In genomic region chr2:179591690-179592089, GRCh38 we compare ENCODE assay signal across 24 cellular contexts.
"Had no signal": no experiment of that assay in that cellular context is flagged by ENCODE, and none has a peak within 500 bp of the region (broad histone marks: within the 10 kb centered on the region; RNA-seq: fewer than 3 reads in every experiment).

No MANE protein-coding gene starts in this region.

- H3K27ac Mint-ChIP-seq: activated CD4-positive, alpha-beta T cell treated with anti-CD3 and anti-CD28 coated beads, Interleukin-2, amount 10 ng/mL, durations not matched to agents 7 days and 5 days; activated CD8-positive, alpha-beta memory T cell treated with anti-CD3 and anti-CD28 coated beads, Interleukin-2, amount 10 ng/mL, durations not matched to agents 7 days and 5 days; activated CD8-positive, alpha-beta T cell treated with anti-CD3 and anti-CD28 coated beads for 36 hours; activated naive CD4-positive, alpha-beta T cell treated with anti-CD3 and anti-CD28 coated beads, Interleukin-2, amount 10 ng/mL, durations not matched to agents 7 days and 5 days; memory B cell; naive B cell; progenitor cell of endocrine pancreas; stimulated activated naive CD8-positive, alpha-beta T cell treated with anti-CD3 and anti-CD28 coated beads, Interleukin-15, amount 100 ng/mL, for 72 hours; T-helper 2 cell treated with Interferon-gamma antibody and Interleukin-4, amounts not matched to agents 5 μg/mL and 100 μg/mL, for 36 hours had no signal

- H3K4me3 ChIP-seq: mucosa of descending colon, sigmoid colon, tibial artery had no signal

- H3K27ac ChIP-seq: sigmoid colon, tibial artery, VCaP had no signal

- H3K27me3 ChIP-seq: sigmoid colon, tibial artery had no signal

- H3K36me3 Mint-ChIP-seq: activated CD8-positive, alpha-beta memory T cell treated with anti-CD3 and anti-CD28 coated beads, Interleukin-2, amount 10 ng/mL, durations not matched to agents 7 days and 5 days; activated naive CD4-positive, alpha-beta T cell treated with anti-CD3 and anti-CD28 coated beads, Interleukin-2, amount 10 ng/mL, durations not matched to agents 7 days and 5 days; memory B cell; naive B cell had no signal

- H3K27me3 Mint-ChIP-seq: activated CD4-positive, alpha-beta T cell treated with anti-CD3 and anti-CD28 coated beads, Interleukin-2, amount 10 ng/mL, durations not matched to agents 7 days and 5 days; activated CD8-positive, alpha-beta memory T cell treated with anti-CD3 and anti-CD28 coated beads, Interleukin-2, amount 10 ng/mL, durations not matched to agents 7 days and 5 days; activated naive CD4-positive, alpha-beta T cell treated with anti-CD3 and anti-CD28 coated beads, Interleukin-2, amount 10 ng/mL, durations not matched to agents 7 days and 5 days; progenitor cell of endocrine pancreas had no signal

- H3K9me3 Mint-ChIP-seq: activated CD4-positive, alpha-beta T cell treated with anti-CD3 and anti-CD28 coated beads, Interleukin-2, amount 10 ng/mL, durations not matched to agents 7 days and 5 days; activated CD8-positive, alpha-beta T cell treated with anti-CD3 and anti-CD28 coated beads for 36 hours; activated naive CD4-positive, alpha-beta T cell treated with anti-CD3 and anti-CD28 coated beads, Interleukin-2, amount 10 ng/mL, durations not matched to agents 7 days and 5 days; memory B cell; neural crest cell; T-helper 2 cell treated with Interferon-gamma antibody and Interleukin-4, amounts not matched to agents 5 μg/mL and 100 μg/mL, for 36 hours had no signal

- DNase-seq: activated CD4-positive, alpha-beta T cell treated with anti-CD3 and anti-CD28 coated beads, Interleukin-2, amount 10 ng/mL, durations not matched to agents 7 days and 5 days; activated CD4-positive, CD25-positive, alpha-beta regulatory T cell treated with anti-CD3 and anti-CD28 coated beads, Interleukin-2, amount 50 U/mL, for 72 hours; activated CD8-positive, alpha-beta memory T cell treated with anti-CD3 and anti-CD28 coated beads, Interleukin-2, amount 10 ng/mL, durations not matched to agents 7 days and 5 days; activated CD8-positive, alpha-beta T cell treated with anti-CD3 and anti-CD28 coated beads for 36 hours; activated effector memory CD4-positive, alpha-beta T cell treated with anti-CD3 and anti-CD28 coated beads, Interleukin-2, amount 50 U/mL, for 16 hours; activated naive CD4-positive, alpha-beta T cell treated with anti-CD3 and anti-CD28 coated beads, Interleukin-2, amount 10 ng/mL, durations not matched to agents 7 days and 5 days; activated T-cell treated with anti-CD3 and anti-CD28 coated beads for 4 hours; amygdala; cerebellar nuclear complex; cortex of kidney; left colon; mucosa of descending colon; naive B cell; occipital lobe; retina; sigmoid colon; stimulated activated CD4-positive, alpha-beta T cell treated with anti-CD3 and anti-CD28 coated beads, Interleukin-12 subunit alpha, Interleukin-12 subunit beta, amount 100 ng/mL, for 4 hours; stimulated activated naive CD8-positive, alpha-beta T cell treated with anti-CD3 and anti-CD28 coated beads, Interleukin-15, amount 100 ng/mL, for 72 hours; tibial artery had no signal

- ATAC-seq: activated CD8-positive, alpha-beta memory T cell treated with anti-CD3 and anti-CD28 coated beads, Interleukin-2, amount 10 ng/mL, durations not matched to agents 7 days and 5 days; activated CD8-positive, alpha-beta T cell treated with anti-CD3 and anti-CD28 coated beads for 36 hours; left colon; mucosa of descending colon; stimulated activated naive CD8-positive, alpha-beta T cell treated with anti-CD3 and anti-CD28 coated beads, Interleukin-15, amount 100 ng/mL, for 72 hours had no signal

- H3K9me3 ChIP-seq: mucosa of descending colon, sigmoid colon, tibial artery had no signal

- H3K4me3 Mint-ChIP-seq: activated CD4-positive, alpha-beta T cell treated with anti-CD3 and anti-CD28 coated beads, Interleukin-2, amount 10 ng/mL, durations not matched to agents 7 days and 5 days; activated CD8-positive, alpha-beta memory T cell treated with anti-CD3 and anti-CD28 coated beads, Interleukin-2, amount 10 ng/mL, durations not matched to agents 7 days and 5 days; activated CD8-positive, alpha-beta T cell treated with anti-CD3 and anti-CD28 coated beads for 36 hours; activated naive CD4-positive, alpha-beta T cell treated with anti-CD3 and anti-CD28 coated beads, Interleukin-2, amount 10 ng/mL, durations not matched to agents 7 days and 5 days; memory B cell; naive B cell; neural crest cell; stimulated activated naive CD8-positive, alpha-beta T cell treated with anti-CD3 and anti-CD28 coated beads, Interleukin-15, amount 100 ng/mL, for 72 hours; T-helper 2 cell treated with Interferon-gamma antibody and Interleukin-4, amounts not matched to agents 5 μg/mL and 100 μg/mL, for 36 hours had no signal

- H3K4me1 Mint-ChIP-seq: activated CD4-positive, alpha-beta T cell treated with anti-CD3 and anti-CD28 coated beads, Interleukin-2, amount 10 ng/mL, durations not matched to agents 7 days and 5 days; activated CD8-positive, alpha-beta memory T cell treated with anti-CD3 and anti-CD28 coated beads, Interleukin-2, amount 10 ng/mL, durations not matched to agents 7 days and 5 days; activated naive CD4-positive, alpha-beta T cell treated with anti-CD3 and anti-CD28 coated beads, Interleukin-2, amount 10 ng/mL, durations not matched to agents 7 days and 5 days; memory B cell; naive B cell; stimulated activated naive CD8-positive, alpha-beta T cell treated with anti-CD3 and anti-CD28 coated beads, Interleukin-15, amount 100 ng/mL, for 72 hours had no signal

- H3K4me1 ChIP-seq: sigmoid colon, tibial artery had no signal

- H3K36me3 ChIP-seq: sigmoid colon, tibial artery had no signal
